Comparison of ENCODE assay signal across 24 cellular contexts in the genomic region with DNA sequence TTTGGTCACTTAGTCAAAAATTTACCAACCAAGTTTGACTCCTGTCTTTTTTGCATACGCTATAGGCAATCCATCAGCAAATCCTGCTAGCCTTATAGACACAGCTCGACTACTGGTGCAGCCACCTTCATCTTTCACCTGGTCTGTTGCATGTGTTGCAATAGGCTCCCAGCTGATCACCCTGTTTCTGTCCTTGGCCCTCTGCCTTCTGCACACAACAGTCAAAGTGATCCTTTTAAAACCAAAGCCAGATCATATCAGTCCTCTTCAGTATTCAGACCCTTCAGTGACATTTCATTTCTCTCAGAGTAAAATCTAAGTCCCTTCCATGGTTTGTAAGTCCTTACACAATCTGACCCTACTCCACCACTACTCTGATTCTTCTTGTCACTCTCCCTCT. TPM values are rescaled to one million over a fixed set of nuclear protein-coding genes. Genes with fewer than 3 reads are reported as not detected.
DNase-seq lines count a peak whose midpoint lies in the region; ATAC-seq, FAIRE-seq and TF ChIP-seq lines count a peak whose summit lies in the region.
"Had no signal": no experiment of that assay in that cellular context is flagged by ENCODE, and none has a peak within 500 bp of the region (broad histone marks: within the 10 kb centered on the region; RNA-seq: fewer than 3 reads in every experiment).

No MANE protein-coding gene starts in this region.

- H3K4me1 Mint-ChIP-seq in activated CD4-positive, alpha-beta T cell treated with anti-CD3 and anti-CD28 coated beads, Interleukin-2, amount 10 ng/mL, durations not matched to agents 7 days and 5 days: peaks cover 7% of the 10 kb centered on the region

- POLR2A ChIA-PET in activated CD4-positive, alpha-beta T cell treated with anti-CD3 and anti-CD28 coated beads, Interleukin-2, amount 10 ng/mL, durations not matched to agents 7 days and 5 days (lab: Charles Lee): no interaction called here

- H3K9me3 ChIP-seq in upper lobe of left lung: no peaks in the 10 kb centered on the region
- H3K9me3 ChIP-seq: SJCRH30 had no signal

- no peak overlapping the region for H3K27ac ChIP-seq in upper lobe of left lung
- H3K27ac ChIP-seq: PC-9, SJCRH30 had no signal

- no peak overlapping the region for H3K4me3 ChIP-seq in upper lobe of left lung
- H3K4me3 ChIP-seq: PC-9, SJCRH30 had no signal

- CTCF ChIA-PET in activated CD4-positive, alpha-beta T cell treated with anti-CD3 and anti-CD28 coated beads, Interleukin-2, amount 10 ng/mL, durations not matched to agents 7 days and 5 days (lab: Charles Lee): no interaction called here

- no peaks in the 10 kb centered on the region for H3K4me1 ChIP-seq in upper lobe of left lung
- H3K4me1 ChIP-seq: SJCRH30 had no signal

- H3K4me3 Mint-ChIP-seq in activated CD4-positive, alpha-beta T cell treated with anti-CD3 and anti-CD28 coated beads, Interleukin-2, amount 10 ng/mL, durations not matched to agents 7 days and 5 days: no peak overlapping the region

- TF ChIP-seq POLR2A in upper lobe of left lung (IDR thresholded peaks at IDR 0.05) (no peak), GM18505 (IDR thresholded peaks at IDR 0.05; ENCODE audit: borderline replicate concordance, extremely low read depth, insufficient read depth, insufficient read length) (no peak)

- ATAC-seq in left lobe of liver: peak; percentile 56
- ATAC-seq in upper lobe of left lung (ENCODE audit: low FRiP score in 2 of 2): no peak
- no peak for ATAC-seq in GM18505 (IDR thresholded peaks at IDR 0.05; ENCODE audit: unreplicated experiment)
- ATAC-seq: Right ventricle myocardium inferior had no signal

- H3K9me3 Mint-ChIP-seq in activated CD4-positive, alpha-beta T cell treated with anti-CD3 and anti-CD28 coated beads, Interleukin-2, amount 10 ng/mL, durations not matched to agents 7 days and 5 days: peaks cover 7% of the 10 kb centered on the region

- H3K27me3 Mint-ChIP-seq in activated CD4-positive, alpha-beta T cell treated with anti-CD3 and anti-CD28 coated beads, Interleukin-2, amount 10 ng/mL, durations not matched to agents 7 days and 5 days: peaks cover 11% of the 10 kb centered on the region

- FAIRE-seq in urothelium cell line (lab: Jason Lieb, UNC): peak; percentile 9
- FAIRE-seq: GM18507 had no signal

- no peak for TF ChIP-seq CTCF in upper lobe of left lung (IDR thresholded peaks at IDR 0.05)

- no peaks in the 10 kb centered on the region for H3K27me3 ChIP-seq in upper lobe of left lung
- H3K27me3 ChIP-seq: SJCRH30 had no signal

- peak; percentile 23 for DNase-seq in activated CD4-positive, alpha-beta T cell treated with anti-CD3 and anti-CD28 coated beads for 48 hours
- DNase-seq in activated CD4-positive, alpha-beta T cell treated with anti-CD3 and anti-CD28 coated beads, Interleukin-2, amount 10 ng/mL, durations not matched to agents 7 days and 5 days: no peak
- DNase-seq in stimulated activated CD4-positive, alpha-beta T cell treated with anti-CD3 and anti-CD28 coated beads, Interleukin-1b, Interleukin-23, amount 100 ng/mL, for 48 hours: peak; percentile 26
- no peak for DNase-seq in stimulated activated CD4-positive, alpha-beta T cell treated with anti-CD3 and anti-CD28 coated beads, Interleukin-4, amount 100 ng/mL, for 24 hours
- DNase-seq in left lobe of liver (ENCODE audit: low spot score) (no peak), urothelium cell line (ENCODE audit: low spot score) (no peak), upper lobe of left lung (no peak)
- DNase-seq: 8988T; ACHN; Calu3; DMS79 treated with DMSO at 0.1 percent for 48 hours; GF-D8; KBM-7; MM.1S; NCI-H2029; NCI-H446 treated with DMSO at 0.1 percent for 48 hours; NCI-H526; NCI-H82; NK-92 treated with Interleukin-12 subunit alpha and Interleukin-12 subunit beta, amount 100 ng/mL, for 24 hours; PC-9; SJCRH30 had no signal

- WGBS in upper lobe of left lung, 2 donors: 83 to 100% methylated on average over 2 of the region's 2 CpGs

- TF ChIP-seq EP300 in upper lobe of left lung (IDR thresholded peaks at IDR 0.05): no peak

- no peaks in the 10 kb centered on the region for H3K36me3 Mint-ChIP-seq in activated CD4-positive, alpha-beta T cell treated with anti-CD3 and anti-CD28 coated beads, Interleukin-2, amount 10 ng/mL, durations not matched to agents 7 days and 5 days (ENCODE audit: low read depth)

- no peak overlapping the region for H3K27ac Mint-ChIP-seq in activated CD4-positive, alpha-beta T cell treated with anti-CD3 and anti-CD28 coated beads, Interleukin-2, amount 10 ng/mL, durations not matched to agents 7 days and 5 days

- H3K36me3 ChIP-seq in upper lobe of left lung: no peaks in the 10 kb centered on the region
- H3K36me3 ChIP-seq: SJCRH30 had no signal

RNA-seq across cellular contexts. Expression of a gene that starts 10.9 kb away (rescaled TPM):
- 10 to 100 TPM; 84.1 to 95.4 TPM for total RNA-seq in activated CD4-positive, alpha-beta T cell treated with anti-CD3 and anti-CD28 coated beads, Interleukin-2, amount 10 ng/mL, durations not matched to agents 7 days and 5 days
- total RNA-seq in left lobe of liver: 15.3 TPM
- total RNA-seq in upper lobe of left lung: 10 to 100 TPM; 15.7 to 26.9 (median 19.9) TPM

Comparison
In these comparisons a context has a peak if more than half of its experiments do, and no peak if none do; other contexts are left out.
1. DNase-seq: peak in activated CD4-positive, alpha-beta T cell treated with anti-CD3 and anti-CD28 coated beads for 48 hours (single experiment) and stimulated activated CD4-positive, alpha-beta T cell treated with anti-CD3 and anti-CD28 coated beads, Interleukin-1b, Interleukin-23, amount 100 ng/mL, for 48 hours (single experiment); none in activated CD4-positive, alpha-beta T cell treated with anti-CD3 and anti-CD28 coated beads, Interleukin-2, amount 10 ng/mL, durations not matched to agents 7 days and 5 days (single experiment), stimulated activated CD4-positive, alpha-beta T cell treated with anti-CD3 and anti-CD28 coated beads, Interleukin-4, amount 100 ng/mL, for 24 hours (single experiment), left lobe of liver (single experiment), urothelium cell line (single experiment) and upper lobe of left lung (0 of 2).